ENCODE assay signal across 8 cellular contexts in genomic region chr19:28289294-28290063, GRCh38.
A peak's percentile ranks its signal among the peaks of the same experiment; 100 is the strongest.
DNase-seq lines count a peak whose midpoint lies in the region; ATAC-seq and TF ChIP-seq lines count a peak whose summit lies in the region.

No MANE protein-coding gene starts in this region.

- no peaks in the 10 kb centered on the region for H3K9me3 ChIP-seq in tibial nerve
- H3K9me3 ChIP-seq in effector memory CD4-positive, alpha-beta T cell (ENCODE audit: control insufficient read depth, low read length): no peaks in the 10 kb centered on the region

- H3K4me1 Mint-ChIP-seq in GM23338: peaks cover 60% of the 10 kb centered on the region
- H3K4me1 Mint-ChIP-seq in activated CD4-positive, alpha-beta T cell treated with anti-CD3 and anti-CD28 coated beads for 36 hours: no peaks in the 10 kb centered on the region
- H3K4me1 Mint-ChIP-seq in CD14-positive monocyte: no peaks in the 10 kb centered on the region

- TF ChIP-seq POLR2A in tibial nerve (IDR thresholded peaks at IDR 0.05): no peak

- DNase-seq in GM23338 (ENCODE audit: low spot score): no peak
- peak; percentile 10 for DNase-seq in NCI-H82 treated with DMSO at 0.1 percent for 48 hours (lab: John Stamatoyannopoulos, UW; ENCODE audit: unreplicated experiment)
- DNase-seq in fibroblast of villous mesenchyme (ENCODE audit: low read depth): peak; percentile 48
- DNase-seq in retinal pigment epithelial cell (ENCODE audit: low read depth): peak; percentile 13
- DNase-seq in activated CD4-positive, alpha-beta T cell treated with anti-CD3 and anti-CD28 coated beads for 36 hours: no peak
- DNase-seq in CD14-positive monocyte (ENCODE audit: low spot score): no peak
- no peak for DNase-seq in tibial nerve (ENCODE audit: low spot score in 2 of 2)
- no peak for DNase-seq in effector memory CD4-positive, alpha-beta T cell

- WGBS in tibial nerve, 2 donors: 17 to 35% methylated on average over 9 of the region's 9 CpGs

- H3K36me3 Mint-ChIP-seq in GM23338 (ENCODE audit: low read depth) (0 out of 3 replicates have a peak, but pooled peaks cover 5% of the 10 kb centered on the region), CD14-positive monocyte (no peaks in the 10 kb centered on the region)
- no peaks in the 10 kb centered on the region for H3K36me3 Mint-ChIP-seq in activated CD4-positive, alpha-beta T cell treated with anti-CD3 and anti-CD28 coated beads for 36 hours (ENCODE audit: low read depth)

- H3K4me1 ChIP-seq in GM23338 (ENCODE audit: insufficient read depth) (peaks cover 41% of the 10 kb centered on the region), tibial nerve (peaks cover 0 to 18% (median 9%) of the 10 kb centered on the region in 4 donors)
- no peaks in the 10 kb centered on the region for H3K4me1 ChIP-seq in effector memory CD4-positive, alpha-beta T cell (ENCODE audit: control insufficient read depth, insufficient read depth, low read length, poor library complexity, severe bottlenecking)

- ATAC-seq in GM23338: no peak
- ATAC-seq in activated CD4-positive, alpha-beta T cell treated with anti-CD3 and anti-CD28 coated beads for 36 hours: no peak

- H3K4me2 ChIP-seq in GM23338: no peak overlapping the region

- TF ChIP-seq EP300 in tibial nerve (IDR thresholded peaks at IDR 0.05): no peak

- no peak for TF ChIP-seq CTCF in GM23338 (conservative IDR thresholded peaks at IDR 0.05; ENCODE audit: low read depth in 2 of 2)
- TF ChIP-seq CTCF in fibroblast of villous mesenchyme (IDR thresholded peaks at IDR 0.05; ENCODE audit: insufficient read depth, low read depth, low read length): no peak
- TF ChIP-seq CTCF in retinal pigment epithelial cell (conservative IDR thresholded peaks at IDR 0.05; ENCODE audit: low read depth, low read length): no peak
- TF ChIP-seq CTCF in CD14-positive monocyte (IDR thresholded peaks at IDR 0.05): no peak
- TF ChIP-seq CTCF in tibial nerve (IDR thresholded peaks at IDR 0.05): no peak

- H3K27me3 Mint-ChIP-seq in GM23338 (ENCODE audit: insufficient read depth, low read depth, poor library complexity): peaks cover 14% of the 10 kb centered on the region
- H3K27me3 Mint-ChIP-seq in activated CD4-positive, alpha-beta T cell treated with anti-CD3 and anti-CD28 coated beads for 36 hours: peaks cover 2% of the 10 kb centered on the region
- H3K27me3 Mint-ChIP-seq in CD14-positive monocyte (ENCODE audit: low read depth in 3 of 3): peaks cover 0 to 2% (median 1%) of the 10 kb centered on the region in 3 donors

- peaks cover 10% of the 10 kb centered on the region; the same call in 1 of the 3 replicates for H3K9me3 Mint-ChIP-seq in GM23338
- H3K9me3 Mint-ChIP-seq in activated CD4-positive, alpha-beta T cell treated with anti-CD3 and anti-CD28 coated beads for 36 hours (ENCODE audit: low read depth): no peaks in the 10 kb centered on the region
- H3K9me3 Mint-ChIP-seq in CD14-positive monocyte: peaks cover 0 to 6% (median 0%) of the 10 kb centered on the region in 7 donors

- POLR2A ChIA-PET in activated CD4-positive, alpha-beta T cell treated with anti-CD3 and anti-CD28 coated beads for 36 hours (lab: Charles Lee): no interaction called here

- H2AFZ ChIP-seq in GM23338: peak overlapping the region; percentile 64; the same call in 1 of the 2 replicates

- H3K4me3 Mint-ChIP-seq in GM23338 (no peak overlapping the region), CD14-positive monocyte (no peak overlapping the region)
- no peak overlapping the region for H3K4me3 Mint-ChIP-seq in activated CD4-positive, alpha-beta T cell treated with anti-CD3 and anti-CD28 coated beads for 36 hours

- H3K27me3 ChIP-seq in GM23338 (ENCODE audit: insufficient read depth) (no peaks in the 10 kb centered on the region), tibial nerve (no peaks in the 10 kb centered on the region)
- no peaks in the 10 kb centered on the region for H3K27me3 ChIP-seq in effector memory CD4-positive, alpha-beta T cell (replicated peaks; ENCODE audit: control insufficient read depth, insufficient read depth, low read length, poor library complexity, severe bottlenecking)

- no peak overlapping the region for H3K4me3 ChIP-seq in GM23338
- no peak overlapping the region for H3K4me3 ChIP-seq in fibroblast of villous mesenchyme (ENCODE audit: low read depth, low read length)
- H3K4me3 ChIP-seq in retinal pigment epithelial cell (ENCODE audit: low read length): no peak overlapping the region
- no peak overlapping the region for H3K4me3 ChIP-seq in tibial nerve
- no peak overlapping the region for H3K4me3 ChIP-seq in effector memory CD4-positive, alpha-beta T cell (ENCODE audit: insufficient read depth, low read depth, low read length, poor library complexity, severe bottlenecking)

- no peaks in the 10 kb centered on the region; the same call in 1 of the 2 replicates for H3F3A ChIP-seq in GM23338 (replicated peaks; ENCODE audit: low read depth)

- no peaks in the 10 kb centered on the region for H4K20me1 ChIP-seq in GM23338 (replicated peaks; ENCODE audit: insufficient read depth)

- 0 out of 2 replicates have a peak, but pooled peaks cover 3% of the 10 kb centered on the region for H3K9me2 ChIP-seq in GM23338 (ENCODE audit: insufficient read depth)

- intact Hi-C loops in activated CD4-positive, alpha-beta T cell treated with anti-CD3 and anti-CD28 coated beads for 36 hours (cut with DNase I, micrococcal nuclease): no loop called here
- intact Hi-C loops in CD14-positive monocyte (cut with micrococcal nuclease): no loop called here

- peak overlapping the region; percentile 51; the same call in 1 of the 2 replicates for H3K27ac Mint-ChIP-seq in GM23338
- H3K27ac Mint-ChIP-seq in activated CD4-positive, alpha-beta T cell treated with anti-CD3 and anti-CD28 coated beads for 36 hours: no peak overlapping the region
- H3K27ac Mint-ChIP-seq in CD14-positive monocyte: no peak overlapping the region

- H3K27ac ChIP-seq in GM23338 (ENCODE audit: low read depth) (no peak overlapping the region), tibial nerve (peak overlapping the region in 2 of 4 donors; percentile 76 to 85)
- no peak overlapping the region for H3K27ac ChIP-seq in effector memory CD4-positive, alpha-beta T cell (ENCODE audit: insufficient read depth, low read length, poor library complexity, severe bottlenecking)

- H3K79me2 ChIP-seq in GM23338 (replicated peaks; ENCODE audit: insufficient read depth): no peaks in the 10 kb centered on the region

- CTCF ChIA-PET in activated CD4-positive, alpha-beta T cell treated with anti-CD3 and anti-CD28 coated beads for 36 hours (lab: Charles Lee): no interaction called here

- no peaks in the 10 kb centered on the region for H3K36me3 ChIP-seq in GM23338 (ENCODE audit: insufficient read depth)
- no peaks in the 10 kb centered on the region for H3K36me3 ChIP-seq in tibial nerve
- H3K36me3 ChIP-seq in effector memory CD4-positive, alpha-beta T cell (ENCODE audit: control insufficient read depth, insufficient read depth, low read length): no peaks in the 10 kb centered on the region

TF ChIP-seq in GM23338, 12 proteins besides CTCF, POLR2A, EP300 and RAD21 (continues in another document):
- no peak for TF ChIP-seq POLR2AphosphoS5 (IDR thresholded peaks at IDR 0.05; ENCODE audit: low read depth)
- no peak for TF ChIP-seq NANOG (IDR thresholded peaks at IDR 0.05; ENCODE audit: borderline replicate concordance)

Comparison
In these comparisons a context has a peak if more than half of its experiments do, and no peak if none do; other contexts are left out.
1. DNase-seq: peak in NCI-H82 treated with DMSO at 0.1 percent for 48 hours (single experiment), fibroblast of villous mesenchyme (single experiment) and retinal pigment epithelial cell (single experiment); none in GM23338 (single experiment), activated CD4-positive, alpha-beta T cell treated with anti-CD3 and anti-CD28 coated beads for 36 hours (single experiment), CD14-positive monocyte (single experiment), tibial nerve (0 of 2) and effector memory CD4-positive, alpha-beta T cell (0 of 3).